8 cellular contexts compared by ENCODE assay signal in the genomic region with DNA sequence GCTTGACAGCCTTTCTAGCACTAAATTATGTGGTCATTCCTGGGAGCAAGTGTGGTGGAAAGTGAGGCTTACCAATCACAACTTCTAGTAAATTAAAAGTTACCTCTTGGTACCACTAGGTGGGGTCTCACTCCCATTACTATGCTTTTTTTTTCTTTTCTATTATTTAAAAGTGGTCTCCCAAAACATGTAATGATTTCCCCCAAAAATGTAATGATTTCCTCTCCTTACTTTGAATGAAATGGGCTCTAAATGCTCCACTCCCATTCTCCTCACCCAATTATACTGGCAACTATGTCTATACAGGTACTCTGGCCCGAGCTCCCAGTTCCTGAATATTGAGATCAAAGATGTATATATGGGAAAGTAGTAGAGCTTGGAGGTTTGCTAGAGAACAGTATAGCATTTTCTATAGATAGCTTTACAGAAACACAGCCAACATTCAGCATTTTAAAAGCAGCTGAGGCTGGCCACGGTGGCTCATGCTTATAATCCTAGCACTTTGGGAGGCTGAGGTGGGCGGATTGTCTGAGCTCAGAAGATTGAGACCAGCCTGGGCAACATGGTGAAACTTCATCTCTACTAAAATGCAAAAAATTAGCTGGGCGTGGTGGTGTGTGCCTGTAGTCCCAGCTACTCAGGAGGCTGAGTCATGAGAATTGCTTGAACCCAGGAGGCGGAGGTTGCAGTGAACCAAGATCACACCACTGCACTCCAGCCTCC.
DNase-seq lines count a peak whose midpoint lies in the region; ATAC-seq and TF ChIP-seq lines count a peak whose summit lies in the region.

No MANE protein-coding gene starts in this region.

- H3K4me1 ChIP-seq in body of pancreas, result no peaks in the 10 kb centered on the region

- 96 to 97% methylated on average over 5 of the region's 5 CpGs for WGBS in body of pancreas, 2 donors

- no peak overlapping the region for H3K4me3 Mint-ChIP-seq in nephron progenitor cell

- H3K4me3 ChIP-seq in body of pancreas, result no peak overlapping the region

- peaks cover 18% of the 10 kb centered on the region for H3K4me1 Mint-ChIP-seq in nephron progenitor cell

- DNase-seq in NCI-H2196 (lab: John Stamatoyannopoulos, UW; ENCODE audit: unreplicated experiment) (peak; percentile 28), NCI-H2196 treated with DMSO at 0.1 percent for 48 hours (lab: John Stamatoyannopoulos, UW; ENCODE audit: unreplicated experiment) (no peak), Kasumi-1 (lab: John Stamatoyannopoulos, UW) (peak; percentile 35 to 64), body of pancreas (no peak), nephron progenitor cell (no peak), NCI-H524 treated with DMSO at 0.1 percent for 48 hours (lab: John Stamatoyannopoulos, UW) (no peak), foreskin melanocyte (no peak)

- no peaks in the 10 kb centered on the region for H3K9me3 Mint-ChIP-seq in nephron progenitor cell

- H3K27ac Mint-ChIP-seq in nephron progenitor cell, result no peak overlapping the region

- ATAC-seq in body of pancreas (no peak), HG03025 (IDR thresholded peaks at IDR 0.05; ENCODE audit: low FRiP score, unreplicated experiment) (no peak)

- H3K27me3 ChIP-seq in body of pancreas, result no peaks in the 10 kb centered on the region

- TF ChIP-seq CTCF in body of pancreas (IDR thresholded peaks at IDR 0.05) (peak in 6 of 7 experiments; percentile 17 to 39 (median 32)), nephron progenitor cell (IDR thresholded peaks at IDR 0.05) (peak; percentile 54)

- H3K27ac ChIP-seq in body of pancreas, result no peak overlapping the region

- intact Hi-C loops in body of pancreas (cut with DNase I), result no loop called here

- peaks cover 0 to 10% of the 10 kb centered on the region in 2 donors for H3K36me3 ChIP-seq in body of pancreas (replicated peaks in 1 of 2; ENCODE audit: insufficient read depth in 1 of 2, low read depth in 2 of 2)

- H3K27me3 Mint-ChIP-seq in nephron progenitor cell (ENCODE audit: low read depth, poor library complexity), result peaks cover 2% of the 10 kb centered on the region

- peaks cover 31% of the 10 kb centered on the region for H3K36me3 Mint-ChIP-seq in nephron progenitor cell (ENCODE audit: low read depth)

- no peaks in the 10 kb centered on the region for H3K9me3 ChIP-seq in body of pancreas

- no peak for TF ChIP-seq POLR2A in body of pancreas (IDR thresholded peaks at IDR 0.05)

Comparison
In these comparisons a context has a peak if more than half of its experiments do, and no peak if none do; other contexts are left out.
1. DNase-seq: peak in NCI-H2196 (single experiment) and Kasumi-1 (2 of 2); none in NCI-H2196 treated with DMSO at 0.1 percent for 48 hours (single experiment), body of pancreas (0 of 4), nephron progenitor cell (single experiment), NCI-H524 treated with DMSO at 0.1 percent for 48 hours (single experiment) and foreskin melanocyte (single experiment).